ENCODE assay signal across 10 cellular contexts in genomic region chr9:132197856-132198550, GRCh38.
"Had no signal": no experiment of that assay in that cellular context is flagged by ENCODE, and none has a peak within 500 bp of the region (broad histone marks: within the 10 kb centered on the region; RNA-seq: fewer than 3 reads in every experiment).

No MANE protein-coding gene starts in this region.

- H3K27ac ChIP-seq: GM23248 had no signal

- H3K36me3 ChIP-seq: HAP-1 had no signal

- H3K4me2 ChIP-seq: GM23338 had no signal

- FAIRE-seq: H54 had no signal

- ATAC-seq: GM23338, HCT116 had no signal

- H3K4me1 ChIP-seq: HAP-1 had no signal

- H3K9me3 ChIP-seq: HAP-1 had no signal

- DNase-seq: GM23248, GOT3, H7, H9, HCEC 1CT, HFFc6 had no signal

- H3K9ac ChIP-seq: GM23248 had no signal

- H2AFZ ChIP-seq: GM23248, GM23338 had no signal

- H3K4me3 ChIP-seq: GM23248, GM23338, HAP-1 had no signal
